Comparison of ENCODE assay signal across 27 cellular contexts in the genomic region with DNA sequence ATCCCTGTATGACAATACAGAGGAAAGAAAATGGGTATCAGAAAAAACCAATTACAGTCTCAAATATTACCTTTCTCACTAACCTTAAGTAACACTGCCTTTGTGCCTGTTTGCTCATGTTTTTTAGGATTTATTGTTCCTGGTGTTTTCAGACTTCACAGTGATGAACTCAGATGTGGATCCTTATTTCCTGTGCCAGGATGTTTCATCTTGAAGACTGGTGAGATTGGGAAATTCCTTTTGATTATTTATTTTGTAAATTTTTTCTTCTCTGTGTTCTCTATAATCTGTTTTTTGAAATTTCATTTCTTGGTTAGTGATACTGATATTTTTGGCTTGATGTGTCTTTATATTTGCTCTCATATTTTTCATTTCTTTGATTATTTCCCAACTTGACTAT.
"Had no signal": no experiment of that assay in that cellular context is flagged by ENCODE, and none has a peak within 500 bp of the region (broad histone marks: within the 10 kb centered on the region; RNA-seq: fewer than 3 reads in every experiment).

No MANE protein-coding gene starts in this region.

- H3K4me1 ChIP-seq: neural progenitor cell, parathyroid adenoma, prostate gland, right atrium auricular region, right lobe of liver, stomach, thyroid gland, tibial nerve, upper lobe of left lung, vagina had no signal

- H3K36me3 Mint-ChIP-seq: naive thymus-derived CD4-positive, alpha-beta T cell; neural progenitor cell; stimulated activated effector memory CD8-positive, alpha-beta T cell treated with anti-CD3 and anti-CD28 coated beads, Interleukin-12 subunit alpha, Interleukin-12 subunit beta, amount 100 ng/mL, for 72 hours; stimulated activated naive B cell treated with anti-CD40 and anti-IgM and Interleukin-4, amounts not matched to agents 10 μg/mL and 1 μg/mL and 100 μg/mL, for 72 hours had no signal

- H3K4me3 Mint-ChIP-seq: naive thymus-derived CD4-positive, alpha-beta T cell; natural killer cell; nephron; neural progenitor cell; stimulated activated effector memory CD8-positive, alpha-beta T cell treated with anti-CD3 and anti-CD28 coated beads, Interleukin-12 subunit alpha, Interleukin-12 subunit beta, amount 100 ng/mL, for 72 hours; stimulated activated naive B cell treated with anti-CD40 and anti-IgM and Interleukin-4, amounts not matched to agents 10 μg/mL and 1 μg/mL and 100 μg/mL, for 72 hours; stimulated activated naive CD8-positive, alpha-beta T cell treated with anti-CD3 and anti-CD28 coated beads, Interleukin-15, Interleukin-2, amounts not matched to agents 100 ng/mL and 50 ng/mL, for 24 hours had no signal

- H3K9me3 ChIP-seq: ovary, prostate gland, right atrium auricular region, right lobe of liver, stomach, thoracic aorta, thyroid gland, tibial nerve, upper lobe of left lung, vagina had no signal

- H3K27ac ChIP-seq: neural progenitor cell, ovary, parathyroid adenoma, prostate gland, right atrium auricular region, right lobe of liver, skin epidermis, stomach, thoracic aorta, thyroid gland, tibial nerve, upper lobe of left lung, vagina had no signal

- H3K27me3 ChIP-seq: neural progenitor cell, ovary, right atrium auricular region, right lobe of liver, stomach, thyroid gland, tibial nerve, upper lobe of left lung, vagina had no signal

- H3K4me1 Mint-ChIP-seq: naive thymus-derived CD4-positive, alpha-beta T cell; natural killer cell; stimulated activated effector memory CD8-positive, alpha-beta T cell treated with anti-CD3 and anti-CD28 coated beads, Interleukin-12 subunit alpha, Interleukin-12 subunit beta, amount 100 ng/mL, for 72 hours; stimulated activated naive B cell treated with anti-CD40 and anti-IgM and Interleukin-4, amounts not matched to agents 10 μg/mL and 1 μg/mL and 100 μg/mL, for 72 hours had no signal

- H3K4me3 ChIP-seq: neural progenitor cell, ovary, prostate gland, right atrium auricular region, right lobe of liver, skin epidermis, stomach, thoracic aorta, thyroid gland, tibial nerve, upper lobe of left lung, vagina had no signal

- H3K9me3 Mint-ChIP-seq: nephron; neural progenitor cell; stimulated activated naive B cell treated with anti-CD40 and anti-IgM and Interleukin-4, amounts not matched to agents 10 μg/mL and 1 μg/mL and 100 μg/mL, for 72 hours; stimulated activated naive CD8-positive, alpha-beta T cell treated with anti-CD3 and anti-CD28 coated beads, Interleukin-15, Interleukin-2, amounts not matched to agents 100 ng/mL and 50 ng/mL, for 24 hours had no signal

- ATAC-seq: naive thymus-derived CD4-positive, alpha-beta T cell; natural killer cell; right lobe of liver; stimulated activated effector memory CD8-positive, alpha-beta T cell treated with anti-CD3 and anti-CD28 coated beads, Interleukin-12 subunit alpha, Interleukin-12 subunit beta, amount 100 ng/mL, for 72 hours; stimulated activated naive B cell treated with anti-CD40 and anti-IgM and Interleukin-4, amounts not matched to agents 10 μg/mL and 1 μg/mL and 100 μg/mL, for 72 hours had no signal

- H3K27me3 Mint-ChIP-seq: stimulated activated naive B cell treated with anti-CD40 and anti-IgM and Interleukin-4, amounts not matched to agents 10 μg/mL and 1 μg/mL and 100 μg/mL, for 72 hours; stimulated activated naive CD8-positive, alpha-beta T cell treated with anti-CD3 and anti-CD28 coated beads, Interleukin-15, Interleukin-2, amounts not matched to agents 100 ng/mL and 50 ng/mL, for 24 hours had no signal

- H3K36me3 ChIP-seq: neural progenitor cell, ovary, prostate gland, right atrium auricular region, right lobe of liver, stomach, thoracic aorta, thyroid gland, tibial nerve, upper lobe of left lung, vagina had no signal

- DNase-seq: naive thymus-derived CD4-positive, alpha-beta T cell; natural killer cell; occipital lobe; ovary; retina; right lobe of liver; stimulated activated CD4-positive, alpha-beta T cell treated with anti-CD3 and anti-CD28 coated beads, Interleukin-15, amount 100 ng/mL, for 24 hours; stimulated activated CD4-positive, alpha-beta T cell treated with anti-CD3 and anti-CD28 coated beads, Interleukin-2, amount 100 ng/mL, for 24 hours; stimulated activated CD4-positive, alpha-beta T cell treated with anti-CD3 and anti-CD28 coated beads, Interleukin-2, amount 100 ng/mL, for 48 hours; stimulated activated CD4-positive, alpha-beta T cell treated with anti-CD3 and anti-CD28 coated beads, Interleukin-4, amount 100 ng/mL, for 24 hours; stimulated activated naive B cell treated with anti-CD40 and anti-IgM and Interleukin-4, amounts not matched to agents 10 μg/mL and 1 μg/mL and 100 μg/mL, for 72 hours; stimulated activated naive CD4-positive, alpha-beta T cell treated with Interleukin-2 at 50 U/mL for 16 hours; stomach; thyroid gland; trophoblast cell; upper lobe of left lung had no signal

- H3K27ac Mint-ChIP-seq: naive thymus-derived CD4-positive, alpha-beta T cell; natural killer cell; nephron; neural progenitor cell; stimulated activated effector memory CD8-positive, alpha-beta T cell treated with anti-CD3 and anti-CD28 coated beads, Interleukin-12 subunit alpha, Interleukin-12 subunit beta, amount 100 ng/mL, for 72 hours; stimulated activated naive B cell treated with anti-CD40 and anti-IgM and Interleukin-4, amounts not matched to agents 10 μg/mL and 1 μg/mL and 100 μg/mL, for 72 hours; stimulated activated naive CD8-positive, alpha-beta T cell treated with anti-CD3 and anti-CD28 coated beads, Interleukin-15, Interleukin-2, amounts not matched to agents 100 ng/mL and 50 ng/mL, for 24 hours had no signal
